12 cellular contexts compared by ENCODE assay signal in the genomic region with DNA sequence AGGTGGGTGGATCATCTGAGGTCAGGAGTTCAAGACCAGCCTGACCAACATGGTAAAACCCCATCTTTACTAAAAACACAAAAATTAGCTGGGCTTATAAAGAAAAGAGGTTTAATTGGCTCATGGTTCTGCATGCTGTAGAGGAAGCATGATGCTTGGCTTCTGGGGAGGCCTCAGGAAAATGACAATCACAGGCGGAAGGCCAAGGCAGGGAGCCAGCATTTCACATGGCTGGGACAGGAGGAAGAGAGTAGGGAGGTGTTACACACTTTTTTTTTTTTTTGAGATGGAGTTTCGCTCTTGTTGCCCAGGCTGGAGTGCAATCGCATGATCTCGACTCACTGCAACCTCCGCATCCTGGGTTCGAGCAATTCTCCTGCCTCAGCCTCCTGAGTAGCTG. TPM values are rescaled to one million over a fixed set of nuclear protein-coding genes. Genes with fewer than 3 reads are reported as not detected.
DNase-seq lines count a peak whose midpoint lies in the region; ATAC-seq and TF ChIP-seq lines count a peak whose summit lies in the region.
"Not testable (repeated sequence)": the region's sequence is repeated elsewhere in the genome, so short reads cannot be mapped to it uniquely, and the experiment has no call there.
"Had no signal": no experiment of that assay in that cellular context is flagged by ENCODE, and none has a peak within 500 bp of the region (broad histone marks: within the 10 kb centered on the region; RNA-seq: fewer than 3 reads in every experiment).

No MANE protein-coding gene starts in this region.

- not testable (repeated sequence) for H3F3A ChIP-seq in neural progenitor cell (ENCODE audit: low read depth)

- intact Hi-C loops in left cardiac atrium (cut with DNase I), result not testable (repeated sequence)

- not testable (repeated sequence) for H3K4me3 ChIP-seq in fibroblast of pulmonary artery (replicated peaks; ENCODE audit: low read depth, low read length); neural progenitor cell

- H3K27me3 Mint-ChIP-seq in activated naive CD4-positive, alpha-beta T cell treated with anti-CD3 and anti-CD28 coated beads, Interleukin-2, amount 50 U/mL, for 24 hours, result peaks cover 13% of the 10 kb centered on the region
- H3K27me3 Mint-ChIP-seq in neural progenitor cell (ENCODE audit: insufficient read depth, low read depth), result peaks cover 29% of the 10 kb centered on the region

- H3K4me2 ChIP-seq in neural progenitor cell, result not testable (repeated sequence)

- H3K79me2 ChIP-seq in neural progenitor cell (ENCODE audit: low read depth), result not testable (repeated sequence)

- H4K20me1 ChIP-seq in neural progenitor cell (ENCODE audit: low read depth), result not testable (repeated sequence)

- DNase-seq in Ammon's horn (ENCODE audit: low spot score) (peak; percentile 84), cerebellum (ENCODE audit: low spot score) (peak; percentile 55), fibroblast of pulmonary artery (ENCODE audit: low read depth) (peak; percentile 75), left cardiac atrium (peak; percentile 71), superior temporal gyrus (ENCODE audit: extremely low spot score) (peak; percentile 82)
- not testable (repeated sequence) for DNase-seq in neural progenitor cell (ENCODE audit: low spot score)

- H3K4me1 Mint-ChIP-seq in activated naive CD4-positive, alpha-beta T cell treated with anti-CD3 and anti-CD28 coated beads, Interleukin-2, amount 50 U/mL, for 24 hours; neural progenitor cell: not testable (repeated sequence)

- not testable (repeated sequence) for H3K36me3 Mint-ChIP-seq in activated naive CD4-positive, alpha-beta T cell treated with anti-CD3 and anti-CD28 coated beads, Interleukin-2, amount 50 U/mL, for 24 hours; neural progenitor cell

- H3K4me1 ChIP-seq in neural progenitor cell, result not testable (repeated sequence)

- not testable (repeated sequence) for H3K9me3 ChIP-seq in neural progenitor cell (ENCODE audit: low read depth)

- peak overlapping the region; percentile 96 for H3K27ac ChIP-seq in layer of hippocampus (ENCODE audit: low read depth, low read length)
- H3K27ac ChIP-seq in neural progenitor cell, result not testable (repeated sequence)

- H3K4me3 Mint-ChIP-seq in activated naive CD4-positive, alpha-beta T cell treated with anti-CD3 and anti-CD28 coated beads, Interleukin-2, amount 50 U/mL, for 24 hours; neural progenitor cell: not testable (repeated sequence)

- H3K9ac ChIP-seq in neural progenitor cell, result not testable (repeated sequence)

- not testable (repeated sequence) for H3K9me3 Mint-ChIP-seq in activated naive CD4-positive, alpha-beta T cell treated with anti-CD3 and anti-CD28 coated beads, Interleukin-2, amount 50 U/mL, for 24 hours; neural progenitor cell

- not testable (repeated sequence) for TF ChIP-seq CTCF in fibroblast of pulmonary artery (IDR thresholded peaks at IDR 0.05; ENCODE audit: low read length, missing control alignments); neural progenitor cell (IDR thresholded peaks at IDR 0.05)

- H2AFZ ChIP-seq in neural progenitor cell (replicated peaks), result not testable (repeated sequence)

- not testable (repeated sequence) for H3K27me3 ChIP-seq in layer of hippocampus (ENCODE audit: control insufficient read depth, insufficient read depth, low read length)
- peaks cover 33% of the 10 kb centered on the region for H3K27me3 ChIP-seq in neural progenitor cell

- ATAC-seq in left cardiac atrium, result not testable (repeated sequence)

- peak overlapping the region; percentile 15 for H3K27ac Mint-ChIP-seq in activated naive CD4-positive, alpha-beta T cell treated with anti-CD3 and anti-CD28 coated beads, Interleukin-2, amount 50 U/mL, for 24 hours
- peak overlapping the region; percentile 68 for H3K27ac Mint-ChIP-seq in neural progenitor cell

- H3K36me3 ChIP-seq in neural progenitor cell, result not testable (repeated sequence)

RNA-seq across cellular contexts. Expression of gene TMEM235, which starts 3.6 kb away (rescaled TPM):
- 1.6 TPM for total RNA-seq in cerebellum
- not detected for total RNA-seq in left cardiac atrium
- 0.09 TPM in 1 of 2 replicates, not detected in the other for total RNA-seq in neural progenitor cell (ENCODE audit: low replicate concordance)
- total RNA-seq: Daoy, H7, IMR-90, PC-9 had no signal

RNA-seq across cellular contexts. Expression of gene BIRC5, which starts 21.0 kb away (rescaled TPM):
- 17.6 TPM for total RNA-seq in cerebellum
- total RNA-seq in left cardiac atrium, result 1 to 10 TPM in 1 of 2 donors, under 1 TPM in 1; 0.16 to 1.6 TPM
- total RNA-seq in neural progenitor cell (ENCODE audit: low replicate concordance), result 144 and 169 TPM in 2 replicates

RNA-seq across cellular contexts. Expression of gene AFMID, which starts 47.9 kb away (rescaled TPM):
- total RNA-seq in cerebellum, result 27.6 TPM
- total RNA-seq in left cardiac atrium, result 10 to 100 TPM; 20.8 to 30.9 TPM
- 76.8 and 78.4 TPM in 2 replicates for total RNA-seq in neural progenitor cell (ENCODE audit: low replicate concordance)

RNA-seq across cellular contexts. Expression of gene TK1, which starts 48.2 kb away (rescaled TPM):
- 9.6 TPM for total RNA-seq in cerebellum
- 1 to 10 TPM; 1.8 to 7.7 TPM for total RNA-seq in left cardiac atrium
- 27.3 and 61.7 TPM in 2 replicates for total RNA-seq in neural progenitor cell (ENCODE audit: low replicate concordance)
